Comparison of ENCODE assay signal across 9 cellular contexts in genomic region chr1:1373493-1374067, GRCh38. TPM values are rescaled to one million over a fixed set of nuclear protein-coding genes. Genes with fewer than 3 reads are reported as not detected.
DNase-seq lines count a peak whose midpoint lies in the region; ATAC-seq and TF ChIP-seq lines count a peak whose summit lies in the region.
"Had no signal": no experiment of that assay in that cellular context is flagged by ENCODE, and none has a peak within 500 bp of the region (broad histone marks: within the 10 kb centered on the region; RNA-seq: fewer than 3 reads in every experiment).

No MANE protein-coding gene starts in this region.

- intact Hi-C loops in dendritic cell treated with granulocyte-macrophage colony-stimulating factor and Interleukin-4, amounts not matched to agents 40 ng/mL and 50 ng/mL, for 4 days (cut with micrococcal nuclease), result no loop called here
- intact Hi-C loops in natural killer cell (cut with micrococcal nuclease) (loop anchor here (2.0 kb wide), 2 partner anchors 19 to 33 kb away; partner anchors contain the start of gene MRPL20), body of pancreas (cut with DNase I) (no loop called here)

- no peaks in the 10 kb centered on the region for H3K27me3 ChIP-seq in body of pancreas

- H3K4me1 Mint-ChIP-seq in dendritic cell treated with granulocyte-macrophage colony-stimulating factor and Interleukin-4, amounts not matched to agents 40 ng/mL and 50 ng/mL, for 4 days (ENCODE audit: low read depth), result peaks cover 28% of the 10 kb centered on the region
- H3K4me1 Mint-ChIP-seq in natural killer cell, result peaks cover 10 to 27% of the 10 kb centered on the region in 2 donors

- peaks cover 36% of the 10 kb centered on the region for H3K4me1 ChIP-seq in body of pancreas

- H3K27me3 Mint-ChIP-seq in dendritic cell treated with granulocyte-macrophage colony-stimulating factor and Interleukin-4, amounts not matched to agents 40 ng/mL and 50 ng/mL, for 4 days, result no peaks in the 10 kb centered on the region
- no peaks in the 10 kb centered on the region for H3K27me3 Mint-ChIP-seq in natural killer cell (ENCODE audit: low read depth in 2 of 2)

- H3K27ac Mint-ChIP-seq in dendritic cell treated with granulocyte-macrophage colony-stimulating factor and Interleukin-4, amounts not matched to agents 40 ng/mL and 50 ng/mL, for 4 days, result peak overlapping the region; percentile 93
- H3K27ac Mint-ChIP-seq in natural killer cell, result peak overlapping the region; percentile 38 to 98

- H3K36me3 ChIP-seq in body of pancreas (replicated peaks in 1 of 2; ENCODE audit: insufficient read depth in 1 of 2, low read depth in 2 of 2), result no peaks in the 10 kb centered on the region

- ATAC-seq in natural killer cell, result no peak
- no peak for ATAC-seq in GM19463 (IDR thresholded peaks at IDR 0.05; ENCODE audit: unreplicated experiment)
- ATAC-seq in body of pancreas, result no peak

- no peak for TF ChIP-seq CTCF in AG10803 (conservative IDR thresholded peaks at IDR 0.05; ENCODE audit: low read length)
- no peak for TF ChIP-seq CTCF in LNCaP clone FGC (IDR thresholded peaks at IDR 0.05; ENCODE audit: control insufficient read depth, extremely low read depth, insufficient read depth)
- no peak for TF ChIP-seq CTCF in natural killer cell (IDR thresholded peaks at IDR 0.05)
- no peak for TF ChIP-seq CTCF in body of pancreas (IDR thresholded peaks at IDR 0.05)

- peaks cover 27% of the 10 kb centered on the region for H3K36me3 Mint-ChIP-seq in dendritic cell treated with granulocyte-macrophage colony-stimulating factor and Interleukin-4, amounts not matched to agents 40 ng/mL and 50 ng/mL, for 4 days (ENCODE audit: low read depth)
- H3K36me3 Mint-ChIP-seq in natural killer cell, result no peaks in the 10 kb centered on the region

- no peak for TF ChIP-seq POLR2A in body of pancreas (IDR thresholded peaks at IDR 0.05)

- 67 to 80% methylated on average over 21 to 26 of the region's 26 CpGs for WGBS in body of pancreas, 2 donors

- no peaks in the 10 kb centered on the region for H3K9me3 ChIP-seq in body of pancreas

- H3K4me3 ChIP-seq in AG10803 (ENCODE audit: low read length), result peak overlapping the region; percentile 87
- H3K4me3 ChIP-seq in LNCaP clone FGC (ENCODE audit: low read depth, low read length), result peak overlapping the region; percentile 85
- no peak overlapping the region for H3K4me3 ChIP-seq in body of pancreas

- DNase-seq in AG10803 (ENCODE audit: low read depth), result no peak
- DNase-seq in LNCaP clone FGC (ENCODE audit: low read depth), result no peak
- no peak for DNase-seq in natural killer cell
- no peak for DNase-seq in SKM-1 treated with dmso at 0.1 percent for 144 hours (lab: John Stamatoyannopoulos, UW; ENCODE audit: unreplicated experiment)
- no peak for DNase-seq in activated CD4-positive, CD25-positive, alpha-beta regulatory T cell (lab: John Stamatoyannopoulos, UW)
- no peak for DNase-seq in body of pancreas
- DNase-seq: T-helper 9 cell had no signal

- H3K4me3 Mint-ChIP-seq in dendritic cell treated with granulocyte-macrophage colony-stimulating factor and Interleukin-4, amounts not matched to agents 40 ng/mL and 50 ng/mL, for 4 days, result peak overlapping the region; percentile 82
- H3K4me3 Mint-ChIP-seq in natural killer cell, result peak overlapping the region; percentile 57

- H3K27ac ChIP-seq in body of pancreas, result peak overlapping the region in 1 of 4 donors; percentile 12

- no peaks in the 10 kb centered on the region for H3K9me3 Mint-ChIP-seq in dendritic cell treated with granulocyte-macrophage colony-stimulating factor and Interleukin-4, amounts not matched to agents 40 ng/mL and 50 ng/mL, for 4 days
- no peaks in the 10 kb centered on the region for H3K9me3 Mint-ChIP-seq in natural killer cell

RNA-seq across cellular contexts. Expression of gene AURKAIP1, which starts 1.4 kb away (rescaled TPM):
- total RNA-seq in natural killer cell (10 to 100 TPM; 60.0 to 76.3 (median 64.6) TPM), body of pancreas (10 to 100 TPM; 79.4 to 93.7 TPM)

RNA-seq across cellular contexts. Expression of gene MXRA8, which starts 15.2 kb away (rescaled TPM):
- total RNA-seq in natural killer cell, result under 1 TPM in 1 of 3 donors, not detected in 2; 0.26 TPM
- 10 to 100 TPM; 23.3 to 48.5 TPM for total RNA-seq in body of pancreas

RNA-seq across cellular contexts. Expression of gene DVL1, which starts 24.4 kb away (rescaled TPM):
- total RNA-seq in natural killer cell (10 to 100 TPM; 33.8 to 41.9 (median 35.6) TPM), body of pancreas (10 to 100 TPM; 58.1 to 84.4 TPM)

RNA-seq across cellular contexts. Expression of gene CCNL2, which starts 25.6 kb away (rescaled TPM):
- total RNA-seq in natural killer cell, result 100 to 1,000 TPM; 253 to 281 (median 274) TPM
- 100 to 1,000 TPM; 225 to 246 TPM for total RNA-seq in body of pancreas

RNA-seq across cellular contexts. Expression of gene MRPL20, which starts 33.5 kb away (rescaled TPM):
- total RNA-seq in natural killer cell, result 100 to 1,000 TPM in 1 of 3 donors, 10 to 100 TPM in 2; 90.9 to 111 (median 92.7) TPM
- 10 to 100 TPM; 72.8 to 85.9 TPM for total RNA-seq in body of pancreas

Comparison
In these comparisons a context has a peak if more than half of its experiments do, and no peak if none do; other contexts are left out.
1. H3K4me3 ChIP-seq: peak in AG10803 (single experiment) and LNCaP clone FGC (single experiment); none in body of pancreas (0 of 2).
2. RNA of gene MXRA8, which starts 15.2 kb away (total RNA-seq): 23.3 to 48.5 TPM in body of pancreas; 0.26 TPM in natural killer cell; every median in the first group is over 10 times any median in the second.